13 cellular contexts compared by ENCODE assay signal in genomic region chr4:74654230-74654681, GRCh38.
DNase-seq lines count a peak whose midpoint lies in the region; ATAC-seq, FAIRE-seq and TF ChIP-seq lines count a peak whose summit lies in the region.
"Had no signal": no experiment of that assay in that cellular context is flagged by ENCODE, and none has a peak within 500 bp of the region (broad histone marks: within the 10 kb centered on the region; RNA-seq: fewer than 3 reads in every experiment).

No MANE protein-coding gene starts in this region.

- FAIRE-seq in A549 (lab: Jason Lieb, UNC) (peak; percentile 97), D721Med (lab: Jason Lieb, UNC) (no peak), GM12892 (lab: Jason Lieb, UNC) (no peak)
- FAIRE-seq: GM12891, TTC549 had no signal

- peak overlapping the region; percentile 24; the same call in 1 of the 3 replicates for H3K4me3 ChIP-seq in A549

- CTCF ChIA-PET in A549 (lab: Yijun Ruan, JAX), result interaction anchor here (0.7 to 2.0 kb wide), 8 partner anchors 11 to 334 kb away, joined by 3 to 5 read pairs (median 4); no protein-coding TSS in a partner anchor

- peak; percentile 59 to 70 for TF ChIP-seq RAD21 in A549 (conservative IDR thresholded peaks at IDR 0.05 in 1 of 2, IDR thresholded peaks at IDR 0.05 in 1 of 2)

- intact Hi-C loops in CD14-positive monocyte (cut with micrococcal nuclease), result no loop called here

- DNase-seq in A549 (ENCODE audit: low read depth in 1 of 2, low spot score in 1 of 2), result peak; percentile 59 to 99
- DNase-seq in RPMI7951 (ENCODE audit: low read depth), result peak; percentile 83
- peak; percentile 86 for DNase-seq in iris pigment epithelial cell (ENCODE audit: low read depth)
- DNase-seq in CD14-positive monocyte (ENCODE audit: low spot score), result no peak
- no peak for DNase-seq in D721Med (ENCODE audit: insufficient read length, low spot score)
- DNase-seq in GM12892 (ENCODE audit: insufficient read length), result no peak
- DNase-seq: HCEC 1CT, left cardiac atrium had no signal

- peak overlapping the region; percentile 72 for H3K4me2 ChIP-seq in A549

- no peak overlapping the region for H3K4me3 Mint-ChIP-seq in CD14-positive monocyte
- H3K4me3 Mint-ChIP-seq: neural crest cell had no signal

- peaks cover 1% of the 10 kb centered on the region; the same call in 1 of the 3 replicates for H3K9me3 ChIP-seq in A549

- peaks cover 18% of the 10 kb centered on the region for H3K4me1 Mint-ChIP-seq in CD14-positive monocyte

- H3K4me1 ChIP-seq in A549, result peaks cover 60% of the 10 kb centered on the region

- no peaks in the 10 kb centered on the region for H3K9me3 Mint-ChIP-seq in CD14-positive monocyte
- H3K9me3 Mint-ChIP-seq: neural crest cell had no signal

- POLR2A ChIA-PET in A549 (lab: Yijun Ruan, JAX), result interaction anchor here (0.7 to 1.9 kb wide), 10 partner anchors 14 to 289 kb away, joined by 3 to 15 read pairs (median 5); partner anchors contain the start of genes AREG and EREG

- H3K27ac Mint-ChIP-seq in CD14-positive monocyte, result peak overlapping the region in 1 of 7 donors; percentile 36

- peaks cover 0 to 5% (median 0%) of the 10 kb centered on the region in 3 donors for H3K27me3 Mint-ChIP-seq in CD14-positive monocyte (ENCODE audit: low read depth in 3 of 3)

- no peaks in the 10 kb centered on the region for H3K36me3 Mint-ChIP-seq in CD14-positive monocyte

- TF ChIP-seq EP300 in A549 (IDR thresholded peaks at IDR 0.05), result peak; percentile 100

- 2% methylated on average over 8 of the region's 8 CpGs for WGBS in A549 (ENCODE audit: missing lambda C conversion rate)

- peak; percentile 95 to 96 for ATAC-seq in A549
- ATAC-seq in HG03432 (IDR thresholded peaks at IDR 0.05; ENCODE audit: unreplicated experiment), result peak; percentile 71
- no peak for ATAC-seq in HG03280 (IDR thresholded peaks at IDR 0.05; ENCODE audit: unreplicated experiment)

- TF ChIP-seq CTCF in A549 (IDR thresholded peaks at IDR 0.05) (no peak), CD14-positive monocyte (IDR thresholded peaks at IDR 0.05) (no peak), D721Med (IDR thresholded peaks at IDR 0.05; ENCODE audit: insufficient read depth, missing control alignments) (no peak)

- no peak for TF ChIP-seq POLR2A in A549 (IDR thresholded peaks at IDR 0.05; ENCODE audit: low read length)
- TF ChIP-seq POLR2A in GM12892 (IDR thresholded peaks at IDR 0.05; ENCODE audit: low read depth, low read length), result no peak

- H3K27ac ChIP-seq in A549, result peak overlapping the region; percentile 99 to 100

TF ChIP-seq in A549, 52 proteins besides CTCF, POLR2A, EP300 and RAD21 (continues in another document):
- TF ChIP-seq ESRRA (IDR thresholded peaks at IDR 0.05; ENCODE audit: borderline replicate concordance, low read length) (no peak), RFX5 (IDR thresholded peaks at IDR 0.05) (no peak), CHD2 (IDR thresholded peaks at IDR 0.05; ENCODE audit: low read length, partially characterized antibody) (no peak), HDAC2 (IDR thresholded peaks at IDR 0.05) (no peak), USF2 (IDR thresholded peaks at IDR 0.05) (no peak), PBX3 (IDR thresholded peaks at IDR 0.05) (peak; percentile 87), ZC3H11A (IDR thresholded peaks at IDR 0.05) (no peak), SREBF2 (IDR thresholded peaks at IDR 0.05) (no peak), TFCP2L1 (CRISPR knock-in tag; IDR thresholded peaks at IDR 0.05) (0 out of 2 replicates have a peak, but pooled peaks have one; percentile 0), HEYL (CRISPR knock-in tag; IDR thresholded peaks at IDR 0.05) (no peak), MAFK (IDR thresholded peaks at IDR 0.05; ENCODE audit: partially characterized antibody) (peak; percentile 89), ZFP36 (IDR thresholded peaks at IDR 0.05; ENCODE audit: borderline replicate concordance, partially characterized antibody) (no peak), JUNB (IDR thresholded peaks at IDR 0.05) (peak; percentile 99), NPAS2 (CRISPR knock-in tag; IDR thresholded peaks at IDR 0.05; ENCODE audit: borderline replicate concordance) (no peak), HOXB13 (CRISPR knock-in tag; IDR thresholded peaks at IDR 0.05; ENCODE audit: low read depth) (no peak), ATOH8 (CRISPR knock-in tag; IDR thresholded peaks at IDR 0.05; ENCODE audit: low read depth) (0 out of 2 replicates have a peak, but pooled peaks have one; percentile 24), ZSCAN20 (CRISPR knock-in tag; IDR thresholded peaks at IDR 0.05) (0 out of 2 replicates have a peak, but pooled peaks have one; percentile 15), MYC (IDR thresholded peaks at IDR 0.05; ENCODE audit: borderline replicate concordance, low read length) (no peak; the same call in 1 of the 2 replicates), KDM5A (IDR thresholded peaks at IDR 0.05) (no peak), PHF8 (IDR thresholded peaks at IDR 0.05; ENCODE audit: borderline replicate concordance, low read depth) (no peak), HES2 (IDR thresholded peaks at IDR 0.05) (peak; percentile 81), GATA3 (IDR thresholded peaks at IDR 0.05; ENCODE audit: borderline replicate concordance) (peak; percentile 100), RCOR1 (IDR thresholded peaks at IDR 0.05; ENCODE audit: low read depth, low read length) (no peak), BHLHE40 (IDR thresholded peaks at IDR 0.05; ENCODE audit: low read depth, low read length) (peak; percentile 18; the same call in 1 of the 2 replicates), CEBPB (IDR thresholded peaks at IDR 0.05) (peak; percentile 95 to 99), ELK1 (IDR thresholded peaks at IDR 0.05; ENCODE audit: low read depth, low read length) (no peak), POLR2AphosphoS2 (conservative IDR thresholded peaks at IDR 0.05; ENCODE audit: low read length) (no peak), CHD4 (IDR thresholded peaks at IDR 0.05; ENCODE audit: borderline replicate concordance) (no peak), HOXB5 (CRISPR knock-in tag; IDR thresholded peaks at IDR 0.05) (peak; percentile 54; the same call in 1 of the 2 replicates), TP53 (CRISPR knock-in tag; IDR thresholded peaks at IDR 0.05) (no peak), EHF (CRISPR knock-in tag; IDR thresholded peaks at IDR 0.05) (peak; percentile 19), RNF2 (IDR thresholded peaks at IDR 0.05; ENCODE audit: borderline replicate concordance, low read depth) (no peak), FOXS1 (CRISPR knock-in tag; IDR thresholded peaks at IDR 0.05) (peak; percentile 13; the same call in 1 of the 2 replicates), HOXA7 (CRISPR knock-in tag; IDR thresholded peaks at IDR 0.05) (no peak), JUN (IDR thresholded peaks at IDR 0.05) (peak; percentile 99)

Comparison
In these comparisons a context has a peak if more than half of its experiments do, and no peak if none do; other contexts are left out.
1. DNase-seq: peak in A549 (2 of 2), RPMI7951 (single experiment) and iris pigment epithelial cell (single experiment); none in CD14-positive monocyte (single experiment), D721Med (single experiment) and GM12892 (single experiment).